ENCODE assay signal across 21 cellular contexts in genomic region chr17:18262641-18263040, GRCh38. TPM values are rescaled to one million over a fixed set of nuclear protein-coding genes. Genes with fewer than 3 reads are reported as not detected.
A peak's percentile ranks its signal among the peaks of the same experiment; 100 is the strongest.
DNase-seq lines count a peak whose midpoint lies in the region; ATAC-seq and TF ChIP-seq lines count a peak whose summit lies in the region.
"Had no signal": no experiment of that assay in that cellular context is flagged by ENCODE, and none has a peak within 500 bp of the region (broad histone marks: within the 10 kb centered on the region; RNA-seq: fewer than 3 reads in every experiment).

No MANE protein-coding gene starts in this region.

- no peaks in the 10 kb centered on the region for H3K27me3 ChIP-seq in mammary epithelial cell (ENCODE audit: insufficient read depth, low read length)
- H3K27me3 ChIP-seq in upper lobe of right lung, result no peaks in the 10 kb centered on the region
- H3K27me3 ChIP-seq in CD4-positive, alpha-beta memory T cell (ENCODE audit: insufficient read depth, low read length), result no peaks in the 10 kb centered on the region
- H3K27me3 ChIP-seq: BE2C, dorsolateral prefrontal cortex, sigmoid colon had no signal

- H3K9me3 ChIP-seq in mammary epithelial cell (replicated peaks; ENCODE audit: insufficient read depth, low read length) (no peaks in the 10 kb centered on the region), upper lobe of right lung (no peaks in the 10 kb centered on the region)
- no peaks in the 10 kb centered on the region for H3K9me3 ChIP-seq in CD4-positive, alpha-beta memory T cell (ENCODE audit: control insufficient read depth in 1 of 2, low read length in 2 of 2)
- H3K9me3 ChIP-seq: BE2C, mucosa of descending colon, sigmoid colon had no signal

- ATAC-seq in upper lobe of right lung (no peak), GM19328 (IDR thresholded peaks at IDR 0.05; ENCODE audit: unreplicated experiment) (no peak)
- ATAC-seq: activated naive CD4-positive, alpha-beta T cell treated with anti-CD3 and anti-CD28 coated beads, Interleukin-2, amount 50 U/mL, for 72 hours; activated T-cell treated with anti-CD3 and anti-CD28 coated beads, Interleukin-2, amount 50 U/mL, for 72 hours; mucosa of descending colon had no signal

- H3K27me3 Mint-ChIP-seq in MCF 10A (ENCODE audit: insufficient read depth, unreplicated experiment) (no peaks in the 10 kb centered on the region), neural crest cell (ENCODE audit: low read depth) (no peaks in the 10 kb centered on the region)
- no peaks in the 10 kb centered on the region for H3K27me3 Mint-ChIP-seq in dendritic cell treated with granulocyte-macrophage colony-stimulating factor and Interleukin-4, amounts not matched to agents 40 ng/mL and 50 ng/mL, for 4 days
- H3K27me3 Mint-ChIP-seq in CD4-positive, alpha-beta memory T cell, result no peaks in the 10 kb centered on the region

- H2AFZ ChIP-seq in mammary epithelial cell (ENCODE audit: low read depth, low read length), result no peak overlapping the region

- peaks cover 37% of the 10 kb centered on the region for H3K79me2 ChIP-seq in mammary epithelial cell (ENCODE audit: insufficient read depth, low read length)

- intact Hi-C loops in MCF 10A (cut with micrococcal nuclease), result no loop called here
- intact Hi-C loops in mammary epithelial cell (cut with micrococcal nuclease), result no loop called here
- intact Hi-C loops in dendritic cell treated with granulocyte-macrophage colony-stimulating factor and Interleukin-4, amounts not matched to agents 40 ng/mL and 50 ng/mL, for 4 days (cut with micrococcal nuclease), result no loop called here
- intact Hi-C loops in upper lobe of right lung (cut with DNase I), result no loop called here
- intact Hi-C loops in CD4-positive, alpha-beta memory T cell (cut with micrococcal nuclease), result no loop called here

- H3K27ac Mint-ChIP-seq in MCF 10A (ENCODE audit: low read depth, unreplicated experiment), result peak overlapping the region; percentile 31
- H3K27ac Mint-ChIP-seq in dendritic cell treated with granulocyte-macrophage colony-stimulating factor and Interleukin-4, amounts not matched to agents 40 ng/mL and 50 ng/mL, for 4 days, result peak overlapping the region; percentile 75
- no peak overlapping the region for H3K27ac Mint-ChIP-seq in neural crest cell (ENCODE audit: unreplicated experiment)
- H3K27ac Mint-ChIP-seq in CD4-positive, alpha-beta memory T cell, result peak overlapping the region in 1 of 7 donors; percentile 89

- H3K9ac ChIP-seq in mammary epithelial cell (ENCODE audit: insufficient read depth, low read length), result no peak overlapping the region
- H3K9ac ChIP-seq: KMS-11 had no signal

- 73% methylated on average over 9 of the region's 12 CpGs for WGBS in mammary epithelial cell (ENCODE audit: low coverage, missing lambda C conversion rate)

- CTCF ChIA-PET in MCF 10A (lab: Yijun Ruan, JAX) (interaction anchor here (0.6 to 1.2 kb wide), 3 partner anchors 46 to 698 kb away, joined by 3 to 4 read pairs (median 4); no protein-coding TSS in a partner anchor), mammary epithelial cell (lab: Charles Lee; ENCODE audit: low non-redundant PET) (no interaction called here)
- CTCF ChIA-PET in CD4-positive, alpha-beta memory T cell (lab: Charles Lee; ENCODE audit: partially characterized antibody), result interaction anchor here (1.0 to 1.9 kb wide), 3 partner anchors 14 to 363 kb away, joined by 3 to 6 read pairs (median 4); no protein-coding TSS in a partner anchor

- H3K36me3 ChIP-seq in mammary epithelial cell (ENCODE audit: insufficient read depth, low read length) (no peaks in the 10 kb centered on the region), upper lobe of right lung (peaks cover 32% of the 10 kb centered on the region)
- peaks cover 21% of the 10 kb centered on the region for H3K36me3 ChIP-seq in CD4-positive, alpha-beta memory T cell (ENCODE audit: insufficient read depth, low read length)
- H3K36me3 ChIP-seq: BE2C had no signal

- in situ Hi-C loops in mammary epithelial cell (cut with MboI; ENCODE audit: low sequenced_read_pairs in 2 of 2), result no loop called here

- BruUV-seq in MCF 10A (replicated peaks; lab: Mats Ljungman, UMichigan) (no TSS peak), mammary epithelial cell (replicated peaks; lab: Mats Ljungman, UMichigan) (no TSS peak)

- peaks cover 21% of the 10 kb centered on the region for H3K36me3 Mint-ChIP-seq in MCF 10A (ENCODE audit: insufficient read depth, unreplicated experiment)
- peaks cover 41% of the 10 kb centered on the region for H3K36me3 Mint-ChIP-seq in dendritic cell treated with granulocyte-macrophage colony-stimulating factor and Interleukin-4, amounts not matched to agents 40 ng/mL and 50 ng/mL, for 4 days (ENCODE audit: low read depth)
- H3K36me3 Mint-ChIP-seq in neural crest cell (ENCODE audit: low read depth), result no peaks in the 10 kb centered on the region
- peaks cover 4 to 13% of the 10 kb centered on the region in 2 donors for H3K36me3 Mint-ChIP-seq in CD4-positive, alpha-beta memory T cell

- H3K27ac ChIP-seq in mammary epithelial cell (ENCODE audit: insufficient read depth, low read depth, low read length) (no peak overlapping the region), upper lobe of right lung (no peak overlapping the region)
- H3K27ac ChIP-seq in CD4-positive, alpha-beta memory T cell (ENCODE audit: low read depth, low read length), result no peak overlapping the region
- H3K27ac ChIP-seq: KMS-11 had no signal

- no peak overlapping the region for H3K4me3 ChIP-seq in mammary epithelial cell (replicated peaks in 1 of 3; ENCODE audit: insufficient read depth in 1 of 3, low read depth in 2 of 3, low read length in 3 of 3)
- no peak overlapping the region for H3K4me3 ChIP-seq in upper lobe of right lung
- H3K4me3 ChIP-seq in CD4-positive, alpha-beta memory T cell (ENCODE audit: low read length in 2 of 2), result no peak overlapping the region
- H3K4me3 ChIP-seq: mucosa of descending colon, sigmoid colon had no signal

- no peak for DNase-seq in MCF 10A (ENCODE audit: unreplicated experiment)
- DNase-seq in mammary epithelial cell, result no peak
- no peak for DNase-seq in neural crest cell (ENCODE audit: low read depth, low spot score)
- DNase-seq in upper lobe of right lung, result peak; percentile 84
- DNase-seq in NCI-H1436 (lab: John Stamatoyannopoulos, UW), result no peak
- no peak for DNase-seq in CD4-positive, alpha-beta memory T cell
- DNase-seq: activated T-cell treated with anti-CD3 and anti-CD28 coated beads, Interleukin-2, amount 50 U/mL, for 72 hours; BE2C; DMS153; dorsolateral prefrontal cortex; erythroblast; NCI-H1930; NCI-H345; occipital lobe; sigmoid colon; stimulated activated naive CD4-positive, alpha-beta T cell had no signal

- no peaks in the 10 kb centered on the region for H4K20me1 ChIP-seq in mammary epithelial cell (ENCODE audit: insufficient read depth, low read length)

- TF ChIP-seq CTCF in MCF 10A (IDR thresholded peaks at IDR 0.05; ENCODE audit: unreplicated experiment), result no peak
- no peak for TF ChIP-seq CTCF in mammary epithelial cell (conservative IDR thresholded peaks at IDR 0.05 in 1 of 2, IDR thresholded peaks at IDR 0.05 in 1 of 2; ENCODE audit: extremely low read depth in 1 of 2, insufficient read depth in 1 of 2, low read depth in 1 of 2, low read length in 2 of 2)
- no peak for TF ChIP-seq CTCF in neural crest cell (conservative IDR thresholded peaks at IDR 0.05)
- TF ChIP-seq CTCF in upper lobe of right lung (IDR thresholded peaks at IDR 0.05), result no peak

- dilution Hi-C loops in mammary epithelial cell (cut with HindIII; ENCODE audit: low sequenced_read_pairs), result no loop called here

- H3K4me3 Mint-ChIP-seq in MCF 10A (ENCODE audit: unreplicated experiment), result no peak overlapping the region
- H3K4me3 Mint-ChIP-seq in dendritic cell treated with granulocyte-macrophage colony-stimulating factor and Interleukin-4, amounts not matched to agents 40 ng/mL and 50 ng/mL, for 4 days, result no peak overlapping the region
- H3K4me3 Mint-ChIP-seq in neural crest cell, result peak overlapping the region; percentile 88
- H3K4me3 Mint-ChIP-seq in CD4-positive, alpha-beta memory T cell, result peak overlapping the region in 2 of 8 donors; percentile 82 to 90

- H3K9me3 Mint-ChIP-seq in MCF 10A (ENCODE audit: unreplicated experiment) (no peaks in the 10 kb centered on the region), neural crest cell (no peaks in the 10 kb centered on the region)
- H3K9me3 Mint-ChIP-seq in dendritic cell treated with granulocyte-macrophage colony-stimulating factor and Interleukin-4, amounts not matched to agents 40 ng/mL and 50 ng/mL, for 4 days, result no peaks in the 10 kb centered on the region
- H3K9me3 Mint-ChIP-seq in CD4-positive, alpha-beta memory T cell, result no peaks in the 10 kb centered on the region
- H3K9me3 Mint-ChIP-seq: activated naive CD4-positive, alpha-beta T cell treated with anti-CD3 and anti-CD28 coated beads, Interleukin-2, amount 50 U/mL, for 72 hours; activated T-cell treated with anti-CD3 and anti-CD28 coated beads, Interleukin-2, amount 50 U/mL, for 72 hours had no signal

- peaks cover 10% of the 10 kb centered on the region for H3K4me1 Mint-ChIP-seq in MCF 10A (ENCODE audit: insufficient read depth, unreplicated experiment)
- peaks cover 43% of the 10 kb centered on the region for H3K4me1 Mint-ChIP-seq in dendritic cell treated with granulocyte-macrophage colony-stimulating factor and Interleukin-4, amounts not matched to agents 40 ng/mL and 50 ng/mL, for 4 days (ENCODE audit: low read depth)
- H3K4me1 Mint-ChIP-seq in neural crest cell, result peaks cover 14% of the 10 kb centered on the region
- H3K4me1 Mint-ChIP-seq in CD4-positive, alpha-beta memory T cell, result peaks cover 13 to 39% (median 25%) of the 10 kb centered on the region in 4 donors

- POLR2A ChIA-PET in MCF 10A (lab: Yijun Ruan, JAX), result interaction anchor here (1.2 kb wide), 1 partner anchor 52 kb away, joined by 4 read pairs; the partner anchor contains the start of genes SMCR8 and TOP3A
- POLR2A ChIA-PET in CD4-positive, alpha-beta memory T cell (lab: Charles Lee; ENCODE audit: partially characterized antibody), result no interaction called here

- no peak overlapping the region for H3K4me2 ChIP-seq in mammary epithelial cell (ENCODE audit: insufficient read depth, low read depth, low read length)
- H3K4me2 ChIP-seq: KMS-11 had no signal

- H3K4me1 ChIP-seq in mammary epithelial cell (ENCODE audit: insufficient read depth, low read length) (peaks cover 29% of the 10 kb centered on the region), upper lobe of right lung (peaks cover 28% of the 10 kb centered on the region)
- H3K4me1 ChIP-seq in CD4-positive, alpha-beta memory T cell (ENCODE audit: insufficient read depth, low read length), result peaks cover 32% of the 10 kb centered on the region
- H3K4me1 ChIP-seq: BE2C had no signal

RNA-seq across cellular contexts. Expression of gene MIEF2, which starts 2.2 kb away (rescaled TPM):
- total RNA-seq in MCF 10A (2022), result 12.1 and 14.1 TPM in 2 replicates
- 10 to 100 TPM; 11.9 to 56.3 TPM for total RNA-seq in mammary epithelial cell
- 7.7 TPM for polyA plus RNA-seq in mammary epithelial cell
- 27.9 TPM for polyA minus RNA-seq in mammary epithelial cell
- 8.8 and 12.2 TPM in 2 replicates for total RNA-seq in neural crest cell
- 12.0 TPM for total RNA-seq in upper lobe of right lung
- total RNA-seq in CD4-positive, alpha-beta memory T cell, result 10 to 100 TPM; 18.2 to 19.3 TPM
- polyA plus RNA-seq in CD4-positive, alpha-beta memory T cell, result 10 to 100 TPM in 1 of 2 donors, 1 to 10 TPM in 1; 9.9 to 10.9 TPM

RNA-seq across cellular contexts. Expression of gene FLII, which starts 4.1 kb away (rescaled TPM):
- total RNA-seq in MCF 10A (2022) (564 and 601 TPM in 2 replicates), mammary epithelial cell (100 to 1,000 TPM; 301 to 439 TPM), neural crest cell (181 and 183 TPM in 2 replicates), upper lobe of right lung (295 TPM)
- 412 TPM for polyA plus RNA-seq in mammary epithelial cell
- polyA minus RNA-seq in mammary epithelial cell, result 417 TPM
- total RNA-seq in CD4-positive, alpha-beta memory T cell, result 100 to 1,000 TPM; 333 to 344 TPM
- polyA plus RNA-seq in CD4-positive, alpha-beta memory T cell, result 100 to 1,000 TPM; 113 to 204 TPM

RNA-seq across cellular contexts. Expression of gene LLGL1, which starts 37.2 kb away (rescaled TPM):
- total RNA-seq in MCF 10A (2022), result 16.4 and 17.4 TPM in 2 replicates
- total RNA-seq in mammary epithelial cell, result 10 to 100 TPM; 35.2 to 50.0 TPM
- polyA plus RNA-seq in mammary epithelial cell, result 37.6 TPM
- polyA minus RNA-seq in mammary epithelial cell, result 20.3 TPM
- 93.3 and 99.3 TPM in 2 replicates for total RNA-seq in neural crest cell
- total RNA-seq in upper lobe of right lung, result 11.7 TPM
- 10 to 100 TPM; 19.9 to 20.5 TPM for total RNA-seq in CD4-positive, alpha-beta memory T cell
- 1 to 10 TPM in 1 of 2 donors, under 1 TPM in 1; 0.25 to 1.3 TPM for polyA plus RNA-seq in CD4-positive, alpha-beta memory T cell

RNA-seq across cellular contexts. Expression of gene TOP3A, which starts 52.2 kb away (rescaled TPM):
- total RNA-seq in MCF 10A (2022), result 32.5 and 35.3 TPM in 2 replicates
- total RNA-seq in mammary epithelial cell, result 10 to 100 TPM; 27.2 to 36.4 TPM
- polyA plus RNA-seq in mammary epithelial cell, result 15.2 TPM
- 71.6 TPM for polyA minus RNA-seq in mammary epithelial cell
- 98.5 and 107 TPM in 2 replicates for total RNA-seq in neural crest cell
- total RNA-seq in upper lobe of right lung, result 29.5 TPM
- 10 to 100 TPM; 43.8 to 55.2 TPM for total RNA-seq in CD4-positive, alpha-beta memory T cell
- polyA plus RNA-seq in CD4-positive, alpha-beta memory T cell, result 10 to 100 TPM in 1 of 2 donors, 1 to 10 TPM in 1; 6.2 to 19.1 TPM

RNA-seq across cellular contexts. Expression of gene SMCR8, which starts 52.5 kb away (rescaled TPM):
- 10.9 and 16.8 TPM in 2 replicates for total RNA-seq in MCF 10A (2022)
- total RNA-seq in mammary epithelial cell, result 10 to 100 TPM; 15.2 to 21.5 TPM
- polyA plus RNA-seq in mammary epithelial cell, result 9.7 TPM
- polyA minus RNA-seq in mammary epithelial cell, result 31.2 TPM
- total RNA-seq in neural crest cell, result 20.2 and 20.8 TPM in 2 replicates
- total RNA-seq in upper lobe of right lung, result 25.2 TPM
- total RNA-seq in CD4-positive, alpha-beta memory T cell, result 10 to 100 TPM; 49.7 to 51.3 TPM
- 1 to 10 TPM in 1 of 2 donors, under 1 TPM in 1; 0.47 to 5.2 TPM for polyA plus RNA-seq in CD4-positive, alpha-beta memory T cell
